Comparison of ENCODE assay signal across 16 cellular contexts in genomic region chr1:234674218-234674815, GRCh38.
DNase-seq lines count a peak whose midpoint lies in the region; ATAC-seq and TF ChIP-seq lines count a peak whose summit lies in the region.
"Had no signal": no experiment of that assay in that cellular context is flagged by ENCODE, and none has a peak within 500 bp of the region (broad histone marks: within the 10 kb centered on the region; RNA-seq: fewer than 3 reads in every experiment).

No MANE protein-coding gene starts in this region.

- no peak overlapping the region for H3K4me2 ChIP-seq in neural progenitor cell

- no peak for TF ChIP-seq CTCF in neural progenitor cell (IDR thresholded peaks at IDR 0.05)

- H3K4me3 ChIP-seq in neural progenitor cell: no peak overlapping the region
- H3K4me3 ChIP-seq: GM23248 had no signal

- H4K20me1 ChIP-seq in neural progenitor cell (ENCODE audit: low read depth): no peaks in the 10 kb centered on the region

- H3K9me3 Mint-ChIP-seq in activated T-cell treated with anti-CD3 and anti-CD28 coated beads, Interleukin-2, amount 50 U/mL, for 4 hours: no peaks in the 10 kb centered on the region
- no peaks in the 10 kb centered on the region for H3K9me3 Mint-ChIP-seq in neural progenitor cell
- H3K9me3 Mint-ChIP-seq: CD4-positive, alpha-beta memory T cell had no signal

- H3K79me2 ChIP-seq in neural progenitor cell (ENCODE audit: low read depth): no peaks in the 10 kb centered on the region

- no peak overlapping the region for H3K9ac ChIP-seq in neural progenitor cell
- H3K9ac ChIP-seq: GM23248 had no signal

- H3F3A ChIP-seq in neural progenitor cell (ENCODE audit: low read depth): no peaks in the 10 kb centered on the region

- H3K4me1 Mint-ChIP-seq in activated T-cell treated with anti-CD3 and anti-CD28 coated beads, Interleukin-2, amount 50 U/mL, for 4 hours (ENCODE audit: low read depth): peaks cover 12% of the 10 kb centered on the region
- peaks cover 15% of the 10 kb centered on the region for H3K4me1 Mint-ChIP-seq in neural progenitor cell

- ATAC-seq in activated T-cell treated with anti-CD3 and anti-CD28 coated beads, Interleukin-2, amount 50 U/mL, for 4 hours: no peak
- ATAC-seq in esophagus mucosa (peak; percentile 31), GM18505 (IDR thresholded peaks at IDR 0.05; ENCODE audit: unreplicated experiment) (no peak)

- no peaks in the 10 kb centered on the region for H3K4me1 ChIP-seq in neural progenitor cell

- H3K27ac ChIP-seq in neural progenitor cell: no peak overlapping the region
- H3K27ac ChIP-seq: GM23248 had no signal

- no peak for TF ChIP-seq POLR2A in GM18505 (IDR thresholded peaks at IDR 0.05; ENCODE audit: borderline replicate concordance, extremely low read depth, insufficient read depth, insufficient read length)

- DNase-seq in activated T-cell treated with anti-CD3 and anti-CD28 coated beads, Interleukin-2, amount 50 U/mL, for 4 hours: no peak
- no peak for DNase-seq in activated T-cell treated with anti-CD3 and anti-CD28 coated beads, Interleukin-2, amount 50 U/mL, for 48 hours
- no peak for DNase-seq in neural progenitor cell (ENCODE audit: low spot score)
- no peak for DNase-seq in NOMO-1 treated with DMSO at 0.1 percent for 48 hours (lab: John Stamatoyannopoulos, UW; ENCODE audit: unreplicated experiment)
- DNase-seq: C1 segment of cervical spinal cord; Calu3; CD4-positive, alpha-beta memory T cell; COR-L47; DMS53; DMS79 treated with DMSO at 0.1 percent for 48 hours; GF-D8; GM23248; H7; HCEC 1CT had no signal

- peak overlapping the region; percentile 38 for H3K27ac Mint-ChIP-seq in neural progenitor cell

- peak overlapping the region; percentile 19 for H3K4me3 Mint-ChIP-seq in activated T-cell treated with anti-CD3 and anti-CD28 coated beads, Interleukin-2, amount 50 U/mL, for 4 hours
- H3K4me3 Mint-ChIP-seq in neural progenitor cell: no peak overlapping the region
- H3K4me3 Mint-ChIP-seq: CD4-positive, alpha-beta memory T cell had no signal

- no peaks in the 10 kb centered on the region for H3K36me3 ChIP-seq in neural progenitor cell

- H3K27me3 Mint-ChIP-seq in activated T-cell treated with anti-CD3 and anti-CD28 coated beads, Interleukin-2, amount 50 U/mL, for 4 hours (ENCODE audit: low read depth): no peaks in the 10 kb centered on the region
- H3K27me3 Mint-ChIP-seq in neural progenitor cell (ENCODE audit: insufficient read depth, low read depth): no peaks in the 10 kb centered on the region
- H3K27me3 Mint-ChIP-seq: CD4-positive, alpha-beta memory T cell had no signal

- no peaks in the 10 kb centered on the region for H3K9me3 ChIP-seq in neural progenitor cell (ENCODE audit: low read depth)

- no peaks in the 10 kb centered on the region for H3K27me3 ChIP-seq in neural progenitor cell

- no peak overlapping the region for H2AFZ ChIP-seq in neural progenitor cell (replicated peaks)
- H2AFZ ChIP-seq: GM23248 had no signal

- no peaks in the 10 kb centered on the region for H3K36me3 Mint-ChIP-seq in activated T-cell treated with anti-CD3 and anti-CD28 coated beads, Interleukin-2, amount 50 U/mL, for 4 hours (ENCODE audit: insufficient read depth)
- H3K36me3 Mint-ChIP-seq in neural progenitor cell: no peaks in the 10 kb centered on the region
- H3K36me3 Mint-ChIP-seq: CD4-positive, alpha-beta memory T cell had no signal
